ENCODE assay signal across 17 cellular contexts in genomic region chr3:49255112-49255511, GRCh38. TPM values are rescaled to one million over a fixed set of nuclear protein-coding genes. Genes with fewer than 3 reads are reported as not detected.
DNase-seq lines count a peak whose midpoint lies in the region; ATAC-seq and TF ChIP-seq lines count a peak whose summit lies in the region.
"Had no signal": no experiment of that assay in that cellular context is flagged by ENCODE, and none has a peak within 500 bp of the region (broad histone marks: within the 10 kb centered on the region; RNA-seq: fewer than 3 reads in every experiment).

No MANE protein-coding gene starts in this region.

- peak overlapping the region in 4 of 7 donors; percentile 22 to 80 (median 43) for H3K27ac Mint-ChIP-seq in CD14-positive monocyte
- H3K27ac Mint-ChIP-seq: B cell had no signal

- peaks cover 0 to 3% of the 10 kb centered on the region in 2 donors for H3K36me3 Mint-ChIP-seq in CD14-positive monocyte
- H3K36me3 Mint-ChIP-seq: naive B cell had no signal

- intact Hi-C loops in CD14-positive monocyte (cut with micrococcal nuclease) (no loop called here), Right ventricle myocardium inferior (cut with DNase I) (no loop called here)

- TF ChIP-seq CTCF in CD14-positive monocyte (IDR thresholded peaks at IDR 0.05) (no peak), brain microvascular endothelial cell (IDR thresholded peaks at IDR 0.05; ENCODE audit: low read depth, low read length, missing control alignments) (no peak)

- H3K4me3 ChIP-seq in brain microvascular endothelial cell (ENCODE audit: low read depth, low read length) = no peak overlapping the region

- peaks cover 0 to 4% (median 0%) of the 10 kb centered on the region in 7 donors for H3K9me3 Mint-ChIP-seq in CD14-positive monocyte
- H3K9me3 Mint-ChIP-seq: naive B cell had no signal

- ATAC-seq in Right ventricle myocardium inferior = no peak

- H3K27ac ChIP-seq in brain microvascular endothelial cell = no peak overlapping the region

- H3K36me3 ChIP-seq in brain microvascular endothelial cell (replicated peaks) = no peaks in the 10 kb centered on the region

- H3K27me3 Mint-ChIP-seq in CD14-positive monocyte (ENCODE audit: low read depth in 3 of 3) = peaks cover 0 to 3% (median 0%) of the 10 kb centered on the region in 3 donors
- H3K27me3 Mint-ChIP-seq: B cell, naive B cell had no signal

- in situ Hi-C loops in KBM-7 (cut with MboI; ENCODE audit: low pct_unique_long_range_greater_than_20kb, low sequenced_read_pairs) = no loop called here
- in situ Hi-C loops in brain microvascular endothelial cell (cut with HindIII; ENCODE audit: low pct_ligation_motif_present, low sequenced_read_pairs) = no loop called here

- no peak overlapping the region for H3K4me3 Mint-ChIP-seq in CD14-positive monocyte
- H3K4me3 Mint-ChIP-seq: B cell, naive B cell had no signal

- peaks cover 19% of the 10 kb centered on the region for H3K4me1 Mint-ChIP-seq in CD14-positive monocyte
- H3K4me1 Mint-ChIP-seq: B cell had no signal

- DNase-seq in CD14-positive monocyte (ENCODE audit: low spot score) (no peak), KBM-7 (peak; percentile 83), SW480 (ENCODE audit: low spot score) (peak; percentile 60), mesenteric fat pad (ENCODE audit: low spot score) (peak; percentile 39), brain microvascular endothelial cell (no peak), DMS153 treated with DMSO at 0.1 percent for 48 hours (lab: John Stamatoyannopoulos, UW; ENCODE audit: unreplicated experiment) (no peak), Right ventricle myocardium inferior (ENCODE audit: missing footprints) (no peak)
- DNase-seq in activated T-cell treated with anti-CD3 and anti-CD28 coated beads, Interleukin-2, amount 50 U/mL, for 1 hour = no peak
- DNase-seq: glutamatergic neuron; IMR-90; kidney glomerular epithelial cell; naive B cell; NCI-H526 treated with DMSO at 0.1 percent for 48 hours; retina; SIG-M5; stimulated activated CD4-positive, alpha-beta T cell treated with anti-CD3 and anti-CD28 coated beads, Interleukin-2, amount 100 ng/mL, for 48 hours had no signal

- H3K27me3 ChIP-seq in brain microvascular endothelial cell (replicated peaks) = no peaks in the 10 kb centered on the region

RNA-seq across cellular contexts. Expression of gene C3orf62, which starts 21.9 kb away (rescaled TPM):
- 1 to 10 TPM in 1 of 2 donors, under 1 TPM in 1; 0.60 to 1.0 TPM for polyA plus RNA-seq in CD14-positive monocyte
- total RNA-seq in mesenteric fat pad (5.8 TPM), Right ventricle myocardium inferior (2.1 TPM)

Comparison
In these comparisons a context has a peak if more than half of its experiments do, and no peak if none do; other contexts are left out.
1. DNase-seq: peak in KBM-7 (single experiment), SW480 (single experiment) and mesenteric fat pad (single experiment); none in CD14-positive monocyte (single experiment), activated T-cell treated with anti-CD3 and anti-CD28 coated beads, Interleukin-2, amount 50 U/mL, for 1 hour (single experiment), brain microvascular endothelial cell (single experiment), DMS153 treated with DMSO at 0.1 percent for 48 hours (single experiment) and Right ventricle myocardium inferior (single experiment).